In the genomic region with DNA sequence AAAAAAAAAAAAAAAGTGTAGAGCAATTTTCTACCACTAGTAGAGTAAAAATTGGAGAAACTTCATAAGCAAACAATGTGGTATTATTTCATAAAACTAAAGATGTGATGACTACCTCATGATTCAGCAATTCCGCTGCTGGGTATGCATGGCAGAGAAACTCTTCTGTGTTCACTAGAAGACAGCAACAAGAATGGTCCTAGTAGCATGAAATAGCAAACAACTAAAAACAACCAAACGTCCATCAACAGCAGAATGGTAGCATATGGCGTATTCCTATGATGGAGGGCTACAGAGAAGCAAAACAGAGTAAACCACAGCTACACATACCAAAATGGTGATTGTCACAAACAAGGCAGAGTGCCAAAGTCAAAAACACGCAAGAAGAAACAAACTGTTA, we compare ENCODE assay signal across 14 cellular contexts. TPM values are rescaled to one million over a fixed set of nuclear protein-coding genes. Genes with fewer than 3 reads are reported as not detected.
A peak's percentile ranks its signal among the peaks of the same experiment; 100 is the strongest.
DNase-seq lines count a peak whose midpoint lies in the region; ATAC-seq and TF ChIP-seq lines count a peak whose summit lies in the region.
"Had no signal": no experiment of that assay in that cellular context is flagged by ENCODE, and none has a peak within 500 bp of the region (broad histone marks: within the 10 kb centered on the region; RNA-seq: fewer than 3 reads in every experiment).

No MANE protein-coding gene starts in this region.

- H3K27me3 ChIP-seq in PC-3 (ENCODE audit: low read length) = no peaks in the 10 kb centered on the region

- CTCF ChIA-PET in PC-3 (lab: Charles Lee) = interaction anchor here (0.6 kb wide), 1 partner anchor 94 kb away, joined by 3 read pairs; no protein-coding TSS in a partner anchor

- POLR2A ChIA-PET in PC-3 (lab: Charles Lee; ENCODE audit: unreplicated experiment) = interaction anchor here (0.6 kb wide), 1 partner anchor 20 kb away, joined by 3 read pairs; no protein-coding TSS in a partner anchor

- no peaks in the 10 kb centered on the region for H3K79me2 ChIP-seq in PC-3 (ENCODE audit: low read length)

- intact Hi-C loops in PC-3 (cut with micrococcal nuclease) = loop anchor here (5.0 kb wide), 1 partner anchor 74 kb away; no protein-coding TSS in a partner anchor

- peak overlapping the region; percentile 24; the same call in 1 of the 2 replicates for H2AFZ ChIP-seq in PC-3 (ENCODE audit: low read length)

- no peak; the same call in 1 of the 2 replicates for TF ChIP-seq CTCF in PC-3 (conservative IDR thresholded peaks at IDR 0.05; ENCODE audit: low read depth, low read length)
- TF ChIP-seq CTCF in osteocyte (IDR thresholded peaks at IDR 0.05) = peak; percentile 22

- peak overlapping the region; percentile 78 for H3K27ac Mint-ChIP-seq in osteocyte (ENCODE audit: unreplicated experiment)
- H3K27ac Mint-ChIP-seq: activated CD4-positive, alpha-beta memory T cell treated with anti-CD3 and anti-CD28 coated beads for 36 hours; T-helper 1 cell treated with Interleukin-12 subunit alpha and Interleukin-12 subunit beta and Interleukin-4 antibody, amounts not matched to agents 30 μg/mL and 1 μg/mL, for 36 hours had no signal

- ATAC-seq in PC-3 (peak; percentile 51), GM18498 (IDR thresholded peaks at IDR 0.05; ENCODE audit: unreplicated experiment) (no peak)
- ATAC-seq in activated T-cell treated with anti-CD3 and anti-CD28 coated beads, Interleukin-2, amount 50 U/mL, for 4 hours = no peak

- H3K27ac ChIP-seq in PC-3 (ENCODE audit: low read length) = peak overlapping the region; percentile 96

- 0 out of 2 replicates have a peak, but pooled peaks cover 2% of the 10 kb centered on the region for H3K36me3 ChIP-seq in PC-3 (ENCODE audit: low read depth, low read length)

- DNase-seq in EL (peak; percentile 94), PC-3 (peak; percentile 95), dedifferentiated amniotic fluid mesenchymal stem cell (ENCODE audit: extremely low spot score) (peak; percentile 94), osteocyte (ENCODE audit: extremely low spot score, unreplicated experiment) (no peak), NCI-H1092 treated with DMSO at 0.1 percent for 48 hours (lab: John Stamatoyannopoulos, UW) (no peak)
- no peak for DNase-seq in activated naive CD4-positive, alpha-beta T cell (lab: John Stamatoyannopoulos, UW)
- DNase-seq in activated T-cell treated with anti-CD3 and anti-CD28 coated beads, Interleukin-2, amount 50 U/mL, for 4 hours = no peak
- DNase-seq: activated CD4-positive, alpha-beta memory T cell treated with anti-CD3 and anti-CD28 coated beads for 36 hours; activated naive CD4-positive, alpha-beta T cell treated with anti-CD3 and anti-CD28 coated beads, Interleukin-2, amount 50 U/mL, for 16 hours; islet precursor cell; stimulated activated CD4-positive, alpha-beta T cell treated with anti-CD3 and anti-CD28 coated beads, Interleukin-2, amount 100 ng/mL, for 24 hours; substantia nigra had no signal

- H3K4me1 ChIP-seq in PC-3 (ENCODE audit: insufficient read depth, low read length) = peaks cover 71% of the 10 kb centered on the region

- H3K36me3 Mint-ChIP-seq in osteocyte (ENCODE audit: unreplicated experiment) = no peaks in the 10 kb centered on the region
- no peaks in the 10 kb centered on the region for H3K36me3 Mint-ChIP-seq in activated T-cell treated with anti-CD3 and anti-CD28 coated beads, Interleukin-2, amount 50 U/mL, for 4 hours (ENCODE audit: insufficient read depth)
- H3K36me3 Mint-ChIP-seq: activated CD4-positive, alpha-beta memory T cell treated with anti-CD3 and anti-CD28 coated beads for 36 hours had no signal

- H4K20me1 ChIP-seq in PC-3 (ENCODE audit: low read length) = no peaks in the 10 kb centered on the region

- BruUV-seq in PC-3 (replicated peaks; lab: Mats Ljungman, UMichigan) = no TSS peak

- no peak overlapping the region for H3K4me3 Mint-ChIP-seq in osteocyte (ENCODE audit: unreplicated experiment)
- no peak overlapping the region for H3K4me3 Mint-ChIP-seq in activated T-cell treated with anti-CD3 and anti-CD28 coated beads, Interleukin-2, amount 50 U/mL, for 4 hours
- H3K4me3 Mint-ChIP-seq: activated CD4-positive, alpha-beta memory T cell treated with anti-CD3 and anti-CD28 coated beads for 36 hours; T-helper 1 cell treated with Interleukin-12 subunit alpha and Interleukin-12 subunit beta and Interleukin-4 antibody, amounts not matched to agents 30 μg/mL and 1 μg/mL, for 36 hours had no signal

- no peaks in the 10 kb centered on the region for H3K9me3 ChIP-seq in PC-3 (ENCODE audit: low read length)

- no peaks in the 10 kb centered on the region for H3F3A ChIP-seq in PC-3 (ENCODE audit: low read length, unreplicated experiment)

- no peak overlapping the region for H3K4me3 ChIP-seq in PC-3 (ENCODE audit: low read length)

- H3K9ac ChIP-seq in PC-3 (ENCODE audit: low read length) = peak overlapping the region; percentile 25

- H3K4me2 ChIP-seq in PC-3 (ENCODE audit: low read length) = peak overlapping the region; percentile 50

- no peaks in the 10 kb centered on the region for H3K9me2 ChIP-seq in PC-3 (replicated peaks; ENCODE audit: low read length)

- H3K4me1 Mint-ChIP-seq in osteocyte (ENCODE audit: unreplicated experiment) = peaks cover 59% of the 10 kb centered on the region
- H3K4me1 Mint-ChIP-seq in activated T-cell treated with anti-CD3 and anti-CD28 coated beads, Interleukin-2, amount 50 U/mL, for 4 hours (ENCODE audit: low read depth) = no peaks in the 10 kb centered on the region

- no peaks in the 10 kb centered on the region for H3K27me3 Mint-ChIP-seq in osteocyte (ENCODE audit: unreplicated experiment)
- peaks cover 1% of the 10 kb centered on the region for H3K27me3 Mint-ChIP-seq in activated T-cell treated with anti-CD3 and anti-CD28 coated beads, Interleukin-2, amount 50 U/mL, for 4 hours (ENCODE audit: low read depth)
- H3K27me3 Mint-ChIP-seq: activated CD4-positive, alpha-beta memory T cell treated with anti-CD3 and anti-CD28 coated beads for 36 hours had no signal

- no peaks in the 10 kb centered on the region for H3K9me3 Mint-ChIP-seq in osteocyte (ENCODE audit: unreplicated experiment)
- H3K9me3 Mint-ChIP-seq in activated T-cell treated with anti-CD3 and anti-CD28 coated beads, Interleukin-2, amount 50 U/mL, for 4 hours = no peaks in the 10 kb centered on the region
- H3K9me3 Mint-ChIP-seq: activated CD4-positive, alpha-beta memory T cell treated with anti-CD3 and anti-CD28 coated beads for 36 hours; T-helper 1 cell treated with Interleukin-12 subunit alpha and Interleukin-12 subunit beta and Interleukin-4 antibody, amounts not matched to agents 30 μg/mL and 1 μg/mL, for 36 hours had no signal

RNA-seq across cellular contexts. Expression of gene HTR1D, which starts 18.9 kb away (rescaled TPM):
- 1.3 TPM in 2 replicates for total RNA-seq in PC-3 (2014; rRNA removed)
- total RNA-seq in osteocyte = 1.2 and 1.6 TPM in 2 replicates
- not detected for total RNA-seq in activated T-cell treated with anti-CD3 and anti-CD28 coated beads, Interleukin-2, amount 50 U/mL, for 4 hours
- total RNA-seq: activated CD4-positive, alpha-beta memory T cell treated with anti-CD3 and anti-CD28 coated beads for 36 hours had no signal

RNA-seq across cellular contexts. Expression of gene LUZP1, which starts 29.7 kb away (rescaled TPM):
- total RNA-seq in PC-3 (2014; rRNA removed) = 17.5 and 17.8 TPM in 2 replicates
- total RNA-seq in osteocyte = 47.4 and 47.6 TPM in 2 replicates
- total RNA-seq in activated T-cell treated with anti-CD3 and anti-CD28 coated beads, Interleukin-2, amount 50 U/mL, for 4 hours = 10 to 100 TPM; 19.7 to 20.7 (median 20.1) TPM

Comparison
In these comparisons a context has a peak if more than half of its experiments do, and no peak if none do; other contexts are left out.
1. DNase-seq: peak in EL (single experiment), PC-3 (single experiment) and dedifferentiated amniotic fluid mesenchymal stem cell (single experiment); none in osteocyte (single experiment), activated naive CD4-positive, alpha-beta T cell (0 of 4), NCI-H1092 treated with DMSO at 0.1 percent for 48 hours (single experiment) and activated T-cell treated with anti-CD3 and anti-CD28 coated beads, Interleukin-2, amount 50 U/mL, for 4 hours (single experiment).